ENCODE assay signal across 18 cellular contexts in the genomic region with DNA sequence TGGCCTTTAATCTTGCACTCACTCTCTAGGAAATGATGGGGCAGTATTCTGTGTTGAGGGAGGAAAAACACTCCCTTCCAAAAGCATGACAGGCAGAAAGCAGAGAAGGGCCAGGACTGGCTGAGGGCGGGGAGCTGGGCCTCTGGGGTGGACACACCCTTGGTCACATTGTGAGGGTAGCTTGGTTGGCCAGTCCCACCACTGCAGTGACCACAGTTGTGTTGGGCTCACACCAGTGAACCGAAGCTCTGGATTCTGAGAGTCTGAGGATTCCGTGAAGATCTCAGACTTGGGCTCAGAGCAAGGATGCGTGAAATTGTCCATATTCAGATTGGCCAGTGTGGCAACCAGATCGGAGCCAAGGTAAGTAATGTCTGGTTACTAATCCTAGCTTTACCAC. TPM values are rescaled to one million over a fixed set of nuclear protein-coding genes. Genes with fewer than 3 reads are reported as not detected.
A peak's percentile ranks its signal among the peaks of the same experiment; 100 is the strongest.
DNase-seq lines count a peak whose midpoint lies in the region; ATAC-seq and TF ChIP-seq lines count a peak whose summit lies in the region.
"Had no signal": no experiment of that assay in that cellular context is flagged by ENCODE, and none has a peak within 500 bp of the region (broad histone marks: within the 10 kb centered on the region; RNA-seq: fewer than 3 reads in every experiment).

Gene TUBB1 (plus strand): TSS at position 213 of the 400 bp plus-strand sequence. CDS start 94 bp downstream, at position 307.

- 96 to 98% (median 97%) methylated on average over 5 of the region's 5 CpGs for WGBS in heart left ventricle, 4 donors

- no peak for ATAC-seq in natural killer cell
- ATAC-seq in natural killer cell treated with Interleukin-12 subunit alpha and Interleukin-12 subunit beta and Interleukin-15 and Interleukin-18, amount 100 ng/mL, for 72 hours, result no peak
- ATAC-seq in heart left ventricle, result no peak
- ATAC-seq in sciatic nerve, result no peak
- no peak for ATAC-seq in GM19328 (IDR thresholded peaks at IDR 0.05; ENCODE audit: unreplicated experiment)
- ATAC-seq: activated T-cell treated with anti-CD3 and anti-CD28 coated beads, Interleukin-2, amount 50 U/mL, for 4 hours; left lung; stimulated activated naive B cell treated with anti-CD40 and anti-IgM and Interleukin-4, amounts not matched to agents 10 μg/mL and 1 μg/mL and 100 μg/mL, for 72 hours had no signal

- no peak for TF ChIP-seq CTCF in natural killer cell (IDR thresholded peaks at IDR 0.05)
- TF ChIP-seq CTCF in heart left ventricle (IDR thresholded peaks at IDR 0.05), result no peak

- no peak within 1 kb of the TSS for H3K27ac Mint-ChIP-seq in natural killer cell
- H3K27ac Mint-ChIP-seq in natural killer cell treated with Interleukin-12 subunit alpha and Interleukin-12 subunit beta and Interleukin-15 and Interleukin-18, amount 100 ng/mL, for 72 hours, result no peak within 1 kb of the TSS
- H3K27ac Mint-ChIP-seq: endodermal cell had no signal

- H3K4me1 ChIP-seq in heart left ventricle, result peaks cover 0 to 36% (median 14%) of the 10 kb centered on the region in 12 donors
- H3K4me1 ChIP-seq: breast epithelium, colonic mucosa had no signal

- H3K9me3 Mint-ChIP-seq in natural killer cell, result no peaks in the 10 kb centered on the region
- no peaks in the 10 kb centered on the region for H3K9me3 Mint-ChIP-seq in natural killer cell treated with Interleukin-12 subunit alpha and Interleukin-12 subunit beta and Interleukin-15 and Interleukin-18, amount 100 ng/mL, for 72 hours
- H3K9me3 Mint-ChIP-seq: activated T-cell treated with anti-CD3 and anti-CD28 coated beads, Interleukin-2, amount 50 U/mL, for 4 hours; CD4-positive, alpha-beta memory T cell; endodermal cell; stimulated activated naive B cell treated with anti-CD40 and anti-IgM and Interleukin-4, amounts not matched to agents 10 μg/mL and 1 μg/mL and 100 μg/mL, for 72 hours had no signal

- no peaks in the 10 kb centered on the region for H3K27me3 Mint-ChIP-seq in natural killer cell (ENCODE audit: low read depth in 2 of 2)
- no peaks in the 10 kb centered on the region for H3K27me3 Mint-ChIP-seq in natural killer cell treated with Interleukin-12 subunit alpha and Interleukin-12 subunit beta and Interleukin-15 and Interleukin-18, amount 100 ng/mL, for 72 hours
- H3K27me3 Mint-ChIP-seq: CD4-positive, alpha-beta memory T cell; stimulated activated naive B cell treated with anti-CD40 and anti-IgM and Interleukin-4, amounts not matched to agents 10 μg/mL and 1 μg/mL and 100 μg/mL, for 72 hours had no signal

- no peak within 1 kb of the TSS for H3K27ac ChIP-seq in heart left ventricle
- H3K27ac ChIP-seq: colonic mucosa, left lung had no signal

- in situ Hi-C loops in ACHN (cut with HindIII; ENCODE audit: low pct_ligation_motif_present, low pct_unique_long_range_greater_than_20kb, low sequenced_read_pairs), result no loop called here

- DNase-seq in natural killer cell (no peak), myocyte (ENCODE audit: low read depth) (peak; percentile 77), ACHN (no peak), heart left ventricle (no peak), sciatic nerve (ENCODE audit: low spot score) (no peak)
- no peak for DNase-seq in natural killer cell treated with Interleukin-12 subunit alpha and Interleukin-12 subunit beta and Interleukin-15 and Interleukin-18, amount 100 ng/mL, for 72 hours (ENCODE audit: low spot score)
- DNase-seq in activated CD8-positive, alpha-beta memory T cell treated with anti-CD3 and anti-CD28 coated beads, Interleukin-2, amount 50 U/mL, for 48 hours, result peak; percentile 43
- DNase-seq: activated T-cell treated with anti-CD3 and anti-CD28 coated beads, Interleukin-2, amount 50 U/mL, for 4 hours; CD4-positive, alpha-beta memory T cell; colonic mucosa; endodermal cell; left lung; NCI-H1105 treated with DMSO at 0.1 percent for 48 hours; NCI-H524; stimulated activated naive B cell treated with anti-CD40 and anti-IgM and Interleukin-4, amounts not matched to agents 10 μg/mL and 1 μg/mL and 100 μg/mL, for 72 hours had no signal

- no peak for TF ChIP-seq POLR2A in heart left ventricle (IDR thresholded peaks at IDR 0.05)

- no peaks in the 10 kb centered on the region for H3K36me3 Mint-ChIP-seq in natural killer cell
- H3K36me3 Mint-ChIP-seq in natural killer cell treated with Interleukin-12 subunit alpha and Interleukin-12 subunit beta and Interleukin-15 and Interleukin-18, amount 100 ng/mL, for 72 hours, result peaks cover 6% of the 10 kb centered on the region

- H3K27me3 ChIP-seq in heart left ventricle, result no peaks in the 10 kb centered on the region
- H3K27me3 ChIP-seq: breast epithelium, colonic mucosa, heart right ventricle, left lung had no signal

- peaks cover 0 to 30% (median 19%) of the 10 kb centered on the region in 9 donors for H3K36me3 ChIP-seq in heart left ventricle
- H3K36me3 ChIP-seq: breast epithelium, colonic mucosa had no signal

- intact Hi-C loops in natural killer cell (cut with micrococcal nuclease) (no loop called here), heart left ventricle (cut with DNase I) (no loop called here), sciatic nerve (cut with DNase I) (no loop called here)

- H3K4me3 Mint-ChIP-seq in natural killer cell, result no peak within 1 kb of the TSS
- no peak within 1 kb of the TSS for H3K4me3 Mint-ChIP-seq in natural killer cell treated with Interleukin-12 subunit alpha and Interleukin-12 subunit beta and Interleukin-15 and Interleukin-18, amount 100 ng/mL, for 72 hours
- H3K4me3 Mint-ChIP-seq: activated T-cell treated with anti-CD3 and anti-CD28 coated beads, Interleukin-2, amount 50 U/mL, for 4 hours; endodermal cell; stimulated activated naive B cell treated with anti-CD40 and anti-IgM and Interleukin-4, amounts not matched to agents 10 μg/mL and 1 μg/mL and 100 μg/mL, for 72 hours had no signal

- no peaks in the 10 kb centered on the region for H3K9me3 ChIP-seq in heart left ventricle
- H3K9me3 ChIP-seq: breast epithelium, colonic mucosa, heart right ventricle, left lung had no signal

- no peak within 1 kb of the TSS for H3K4me3 ChIP-seq in heart left ventricle
- H3K4me3 ChIP-seq: breast epithelium, colonic mucosa, heart right ventricle, left lung had no signal

- peaks cover 27 to 30% of the 10 kb centered on the region in 2 donors for H3K4me1 Mint-ChIP-seq in natural killer cell
- H3K4me1 Mint-ChIP-seq in natural killer cell treated with Interleukin-12 subunit alpha and Interleukin-12 subunit beta and Interleukin-15 and Interleukin-18, amount 100 ng/mL, for 72 hours (ENCODE audit: low read depth in 2 of 2), result peaks cover 30 to 32% of the 10 kb centered on the region in 2 donors

RNA-seq across cellular contexts. Expression of gene TUBB1, which starts in this region (rescaled TPM):
- total RNA-seq in natural killer cell, result 10 to 100 TPM in 2 of 3 donors, 1 to 10 TPM in 1; 4.3 to 46.9 (median 18.8) TPM
- not detected for total RNA-seq in natural killer cell treated with Interleukin-12 subunit alpha and Interleukin-12 subunit beta and Interleukin-15 and Interleukin-18, amount 100 ng/mL, for 72 hours
- total RNA-seq in myocyte, result not detected in 2 replicates
- polyA plus RNA-seq in myocyte (2012), result 0.08 TPM
- total RNA-seq in heart left ventricle, result under 1 TPM; 0.07 to 0.64 (median 0.25) TPM
- under 1 TPM in 1 of 2 donors, not detected in 1; 0.17 TPM for polyA plus RNA-seq in heart left ventricle
- total RNA-seq in sciatic nerve, result 1.0 TPM
- total RNA-seq: activated T-cell treated with anti-CD3 and anti-CD28 coated beads, Interleukin-2, amount 50 U/mL, for 4 hours; CD4-positive, alpha-beta memory T cell; colonic mucosa; endodermal cell had no signal
- polyA plus RNA-seq: CD4-positive, alpha-beta memory T cell had no signal

Comparison
In these comparisons a context has a peak if more than half of its experiments do, and no peak if none do; other contexts are left out.
1. Peak in DNase-seq in myocyte; RNA of the gene not detected or under 1 TPM.